ENCODE assay signal across 3 cellular contexts in the genomic region with DNA sequence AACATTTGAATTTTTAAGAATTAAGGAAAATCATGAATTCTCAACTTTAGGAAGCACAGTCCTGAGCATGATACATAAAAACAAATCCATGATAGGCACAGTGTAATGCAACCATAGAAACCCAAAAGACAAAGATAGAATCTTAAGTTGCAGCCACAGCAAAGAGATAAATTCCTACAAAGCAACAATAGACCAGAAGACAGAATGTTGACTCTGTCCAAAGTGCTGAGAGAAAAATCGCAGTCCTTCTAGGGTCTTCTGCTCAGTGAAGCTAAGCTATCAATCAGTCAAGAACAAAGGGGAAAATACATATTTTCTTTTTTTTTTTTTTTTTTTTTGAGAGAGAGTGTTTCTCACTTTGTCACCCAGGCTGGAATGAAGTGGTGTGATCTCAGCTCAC.
TF ChIP-seq lines count a peak whose summit lies in the region.

No MANE protein-coding gene starts in this region.

TF ChIP-seq in A549, 52 proteins besides CTCF, POLR2A, EP300 and RAD21 (continued from another document):
- peak; percentile 30; the same call in 1 of the 2 replicates for TF ChIP-seq REST (IDR thresholded peaks at IDR 0.05)

TF ChIP-seq in Ishikawa, 13 proteins besides CTCF, POLR2A, EP300 and RAD21:
- TF ChIP-seq REST (IDR thresholded peaks at IDR 0.05; ENCODE audit: low read depth) (peak; percentile 57), NFIC (IDR thresholded peaks at IDR 0.05) (no peak)
TF ChIP-seq in Ishikawa: peak in this region for 1.

TF ChIP-seq in K562, 482 proteins besides CTCF, POLR2A, EP300 and RAD21 (continued from another document):
- TF ChIP-seq GTF2B (IDR thresholded peaks at IDR 0.05; ENCODE audit: extremely low read depth, insufficient read length) (no peak), E2F3 (CRISPR knock-in tag; IDR thresholded peaks at IDR 0.05) (no peak), EHMT2 (IDR thresholded peaks at IDR 0.05) (peak; percentile 86)
- TF ChIP-seq, protein P1, sequence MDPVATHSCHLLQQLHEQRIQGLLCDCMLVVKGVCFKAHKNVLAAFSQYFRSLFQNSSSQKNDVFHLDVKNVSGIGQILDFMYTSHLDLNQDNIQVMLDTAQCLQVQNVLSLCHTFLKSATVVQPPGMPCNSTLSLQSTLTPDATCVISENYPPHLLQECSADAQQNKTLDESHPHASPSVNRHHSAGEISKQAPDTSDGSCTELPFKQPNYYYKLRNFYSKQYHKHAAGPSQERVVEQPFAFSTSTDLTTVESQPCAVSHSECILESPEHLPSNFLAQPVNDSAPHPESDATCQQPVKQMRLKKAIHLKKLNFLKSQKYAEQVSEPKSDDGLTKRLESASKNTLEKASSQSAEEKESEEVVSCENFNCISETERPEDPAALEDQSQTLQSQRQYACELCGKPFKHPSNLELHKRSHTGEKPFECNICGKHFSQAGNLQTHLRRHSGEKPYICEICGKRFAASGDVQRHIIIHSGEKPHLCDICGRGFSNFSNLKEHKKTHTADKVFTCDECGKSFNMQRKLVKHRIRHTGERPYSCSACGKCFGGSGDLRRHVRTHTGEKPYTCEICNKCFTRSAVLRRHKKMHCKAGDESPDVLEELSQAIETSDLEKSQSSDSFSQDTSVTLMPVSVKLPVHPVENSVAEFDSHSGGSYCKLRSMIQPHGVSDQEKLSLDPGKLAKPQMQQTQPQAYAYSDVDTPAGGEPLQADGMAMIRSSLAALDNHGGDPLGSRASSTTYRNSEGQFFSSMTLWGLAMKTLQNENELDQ (CRISPR knock-in tag; IDR thresholded peaks at IDR 0.05; ENCODE audit: borderline replicate concordance): no peak
